Comparison of ENCODE assay signal across 30 cellular contexts in genomic region chr19:50779504-50780457, GRCh38. TPM values are rescaled to one million over a fixed set of nuclear protein-coding genes. Genes with fewer than 3 reads are reported as not detected.
DNase-seq lines count a peak whose midpoint lies in the region; ATAC-seq, FAIRE-seq and TF ChIP-seq lines count a peak whose summit lies in the region.
"Had no signal": no experiment of that assay in that cellular context is flagged by ENCODE, and none has a peak within 500 bp of the region (broad histone marks: within the 10 kb centered on the region; RNA-seq: fewer than 3 reads in every experiment).

No MANE protein-coding gene starts in this region.

- TF ChIP-seq EP300 in A549 (IDR thresholded peaks at IDR 0.05): no peak

- H2BK12ac ChIP-seq in mesenchymal stem cell (ENCODE audit: low read length in 2 of 2): no peak overlapping the region

- TF ChIP-seq POLR2A in A549 (IDR thresholded peaks at IDR 0.05; ENCODE audit: low read length) (no peak), testis (IDR thresholded peaks at IDR 0.05) (no peak)

- no peak overlapping the region for H2BK120ac ChIP-seq in mesenchymal stem cell (ENCODE audit: low read depth, low read length)

- H3K14ac ChIP-seq in mesenchymal stem cell (ENCODE audit: low read length in 2 of 2): no peak overlapping the region

- H4K8ac ChIP-seq in mesenchymal stem cell (ENCODE audit: low read length): no peak overlapping the region

- H2AFZ ChIP-seq in mesenchymal stem cell (ENCODE audit: low read depth, low read length): no peak overlapping the region

- no peaks in the 10 kb centered on the region for H3K79me1 ChIP-seq in mesenchymal stem cell (replicated peaks; ENCODE audit: low read length, poor library complexity, severe bottlenecking)

- H3K27ac ChIP-seq in A549 (no peak overlapping the region), testis (no peak overlapping the region), mesenchymal stem cell (ENCODE audit: low read length, poor library complexity, severe bottlenecking) (no peak overlapping the region)
- no peak overlapping the region for H3K27ac ChIP-seq in BLaER1 treated with 17β-estradiol and CSF1 and Interleukin-3, amounts not matched to agents 10 nM and 100 nM
- H3K27ac ChIP-seq: esophagus squamous epithelium, upper lobe of right lung had no signal

- H3K18ac ChIP-seq in mesenchymal stem cell (ENCODE audit: low read depth in 1 of 2, low read length in 2 of 2): no peak overlapping the region

- no peak overlapping the region for H3K4me3 ChIP-seq in A549
- no peak overlapping the region for H3K4me3 ChIP-seq in BLaER1 treated with 17β-estradiol and CSF1 and Interleukin-3, amounts not matched to agents 10 nM and 100 nM
- H3K4me3 ChIP-seq in testis: no peak overlapping the region
- no peak overlapping the region for H3K4me3 ChIP-seq in mesenchymal stem cell (ENCODE audit: insufficient read depth in 1 of 2, low read depth in 1 of 2, low read length in 2 of 2)
- H3K4me3 ChIP-seq: esophagus squamous epithelium, upper lobe of right lung had no signal

- no peak overlapping the region for H2AK5ac ChIP-seq in mesenchymal stem cell (ENCODE audit: low read length, severe bottlenecking)

- H3K4me2 ChIP-seq in A549 (no peak overlapping the region), mesenchymal stem cell (ENCODE audit: low read length, poor library complexity, severe bottlenecking) (no peak overlapping the region)
- H3K4me2 ChIP-seq in BLaER1 treated with 17β-estradiol and CSF1 and Interleukin-3, amounts not matched to agents 10 nM and 100 nM: peak overlapping the region in 9 of 11 experiments; percentile 8 to 86 (median 64); a peak in 11 of 22 replicates

- no peak for DNase-seq in A549 (ENCODE audit: low read depth in 1 of 2, low spot score in 1 of 2)
- DNase-seq in NCI-H69 (lab: John Stamatoyannopoulos, UW): peak; percentile 63
- DNase-seq in kidney glomerular epithelial cell (lab: John Stamatoyannopoulos, UW): peak; percentile 16
- no peak for DNase-seq in NCI-H2107 (lab: John Stamatoyannopoulos, UW)
- DNase-seq in testis: no peak
- DNase-seq in mesenchymal stem cell: no peak
- DNase-seq: activated CD4-positive, CD25-positive, alpha-beta regulatory T cell treated with anti-CD3 and anti-CD28 coated beads, Interleukin-2, amount 50 U/mL, for 72 hours; activated gamma-delta T cell; activated T-cell treated with anti-CD3 and anti-CD28 coated beads, Interleukin-2, amount 50 U/mL, for 24 hours; Calu3; cerebellar nuclear complex; DND-41; esophagus squamous epithelium; HFFc6; Kasumi-1; naive B cell; NCI-H1092; NCI-H1930; NCI-H774; small intestine; stimulated activated CD4-positive, alpha-beta T cell treated with anti-CD3 and anti-CD28 coated beads, Interleukin-1b, Interleukin-23, amount 100 ng/mL, for 48 hours; upper lobe of right lung had no signal

- H4K20me1 ChIP-seq in BLaER1 treated with 17β-estradiol and CSF1 and Interleukin-3, amounts not matched to agents 10 nM and 100 nM: peaks cover 0 to 62% (median 24%) of the 10 kb centered on the region in 11 experiments; a peak in 16 of 22 replicates

- no peak for TF ChIP-seq RAD21 in A549 (conservative IDR thresholded peaks at IDR 0.05 in 1 of 2, IDR thresholded peaks at IDR 0.05 in 1 of 2)

- H2BK15ac ChIP-seq in mesenchymal stem cell (ENCODE audit: low read depth, poor library complexity, severe bottlenecking): no peak overlapping the region

- intact Hi-C loops in testis (cut with DNase I; ENCODE audit: low total_unique reads): no loop called here

- no peak overlapping the region for H4K91ac ChIP-seq in mesenchymal stem cell (ENCODE audit: low read length)

- TF ChIP-seq CTCF in A549 (IDR thresholded peaks at IDR 0.05): no peak
- TF ChIP-seq CTCF in testis (IDR thresholded peaks at IDR 0.05): no peak

- ATAC-seq in A549 (peak; percentile 7 to 16; a peak in 1 of 6 replicates), HG02981 (IDR thresholded peaks at IDR 0.05; ENCODE audit: unreplicated experiment) (no peak)
- ATAC-seq: left lobe of liver had no signal

- no peak overlapping the region for H3K23ac ChIP-seq in mesenchymal stem cell (ENCODE audit: low read length in 2 of 2)

- H3K9me3 ChIP-seq in A549: peaks cover 10% of the 10 kb centered on the region
- peaks cover 0 to 16% (median 7%) of the 10 kb centered on the region in 11 experiments; a peak in 13 of 22 replicates for H3K9me3 ChIP-seq in BLaER1 treated with 17β-estradiol and CSF1 and Interleukin-3, amounts not matched to agents 10 nM and 100 nM (replicated peaks in 1 of 11)
- H3K9me3 ChIP-seq in testis: no peaks in the 10 kb centered on the region
- peaks cover 5% of the 10 kb centered on the region for H3K9me3 ChIP-seq in mesenchymal stem cell (ENCODE audit: control insufficient read depth, low read length)
- H3K9me3 ChIP-seq: upper lobe of right lung had no signal

- no peak for FAIRE-seq in A549 (lab: Jason Lieb, UNC)
- FAIRE-seq: endometrium, frontal cortex, small intestine had no signal

- WGBS in A549 (ENCODE audit: missing lambda C conversion rate): 49% methylated on average over 25 of the region's 25 CpGs
- WGBS in testis, 2 donors: 20% methylated on average over 20 to 25 of the region's 25 CpGs
- WGBS in mesenchymal stem cell: 84% methylated on average over 25 of the region's 25 CpGs

- H2BK5ac ChIP-seq in mesenchymal stem cell (ENCODE audit: low read depth, low read length, poor library complexity, severe bottlenecking): no peak overlapping the region

- peaks cover 20% of the 10 kb centered on the region; the same call in 2 of the 3 replicates for H3K4me1 ChIP-seq in A549
- peaks cover 13 to 65% (median 55%) of the 10 kb centered on the region in 10 experiments for H3K4me1 ChIP-seq in BLaER1 treated with 17β-estradiol and CSF1 and Interleukin-3, amounts not matched to agents 10 nM and 100 nM
- H3K4me1 ChIP-seq in testis: no peaks in the 10 kb centered on the region
- no peaks in the 10 kb centered on the region for H3K4me1 ChIP-seq in mesenchymal stem cell (ENCODE audit: control insufficient read depth, insufficient read depth, low read depth, low read length)

- H3K27me3 ChIP-seq in BLaER1 treated with 17β-estradiol and CSF1 and Interleukin-3, amounts not matched to agents 10 nM and 100 nM: peaks cover 70 to 86% (median 85%) of the 10 kb centered on the region in 11 experiments
- H3K27me3 ChIP-seq in testis (no peaks in the 10 kb centered on the region), mesenchymal stem cell (ENCODE audit: control insufficient read depth in 1 of 2, insufficient read depth in 1 of 2, low read length in 2 of 2) (peaks cover 0 to 62% of the 10 kb centered on the region in 2 experiments)

- H3K36me3 ChIP-seq in BLaER1 treated with 17β-estradiol and CSF1 and Interleukin-3, amounts not matched to agents 10 nM and 100 nM: no peaks in the 10 kb centered on the region
- no peaks in the 10 kb centered on the region for H3K36me3 ChIP-seq in testis (ENCODE audit: low read depth, missing control alignments)
- no peaks in the 10 kb centered on the region for H3K36me3 ChIP-seq in mesenchymal stem cell (ENCODE audit: control insufficient read depth in 1 of 2, insufficient read depth in 2 of 2, low read depth in 1 of 2, low read length in 2 of 2)
- H3K36me3 ChIP-seq: esophagus squamous epithelium, upper lobe of right lung had no signal

- no peak overlapping the region for H3K4ac ChIP-seq in mesenchymal stem cell (ENCODE audit: low read depth in 1 of 2, low read length in 2 of 2)

- POLR2A ChIA-PET in A549 (lab: Yijun Ruan, JAX): interaction anchor here (4.0 kb wide), 1 partner anchor 55 kb away, joined by 25 read pairs; no protein-coding TSS in a partner anchor

- no peak overlapping the region for H3K9ac ChIP-seq in BLaER1 treated with 17β-estradiol and CSF1 and Interleukin-3, amounts not matched to agents 10 nM and 100 nM
- H3K9ac ChIP-seq in mesenchymal stem cell (ENCODE audit: low read length): no peak overlapping the region

- CTCF ChIA-PET in A549 (lab: Yijun Ruan, JAX): interaction anchor here (0.7 to 14.0 kb wide), 16 partner anchors 9 to 632 kb away, joined by 3 to 272 read pairs (median 5); partner anchors contain the start of genes CLEC11A, GPR32 and SHANK1

RNA-seq across cellular contexts. Expression of gene GPR32, which starts 9.5 kb away (rescaled TPM):
- not detected in 2 replicates for polyA plus RNA-seq in A549 (2011; rRNA removed)
- not detected in 2 replicates for polyA plus RNA-seq in A549 (2012; cell fraction: cytosol; rRNA removed)
- not detected in 2 replicates for polyA plus RNA-seq in A549 (2012; cell fraction: nucleus; rRNA removed)
- polyA plus RNA-seq in A549 (2017; fragmentation: RNase III; extraction: RNeasy Plus Mini Kit Qiagen cat#74134 plus additional on column Dnase treatment): not detected in 3 replicates
- not detected in 2 replicates for polyA minus RNA-seq in A549 (2011; rRNA and poly(A)+ RNA removed)
- total RNA-seq in testis: not detected
- polyA plus RNA-seq in testis (ENCODE audit: insufficient read depth, low read depth, low replicate concordance): not detected
- polyA plus RNA-seq in mesenchymal stem cell (2013, experiment 1 of 2): not detected
- not detected for polyA plus RNA-seq in mesenchymal stem cell (2013, experiment 2 of 2)
- total RNA-seq: Calu3, dermis microvascular lymphatic vessel endothelial cell, esophagus squamous epithelium, frontal cortex, HFFc6, left lobe of liver, omental fat pad, pulmonary artery endothelial cell, upper lobe of right lung had no signal
- polyA plus RNA-seq: small intestine had no signal

RNA-seq across cellular contexts. Expression of gene ACP4, which starts 10.4 kb away (rescaled TPM):
- polyA plus RNA-seq in A549 (2011; rRNA removed) (not detected in 2 replicates), A549 (2017; fragmentation: RNase III; extraction: RNeasy Plus Mini Kit Qiagen cat#74134 plus additional on column Dnase treatment) (not detected in 3 replicates), testis (ENCODE audit: insufficient read depth, low read depth, low replicate concordance) (4.0 TPM)
- polyA plus RNA-seq in A549 (2012; cell fraction: cytosol; rRNA removed): not detected in 2 replicates
- polyA plus RNA-seq in A549 (2012; cell fraction: nucleus; rRNA removed): not detected in 2 replicates
- not detected in 2 replicates for polyA minus RNA-seq in A549 (2011; rRNA and poly(A)+ RNA removed)
- total RNA-seq in testis: 1 to 10 TPM in 1 of 2 donors, under 1 TPM in 1; 0.43 to 1.9 TPM
- not detected for polyA plus RNA-seq in mesenchymal stem cell (2013, experiment 1 of 2)
- not detected for polyA plus RNA-seq in mesenchymal stem cell (2013, experiment 2 of 2)
- total RNA-seq: Calu3, dermis microvascular lymphatic vessel endothelial cell, esophagus squamous epithelium, frontal cortex, HFFc6, left lobe of liver, omental fat pad, pulmonary artery endothelial cell, upper lobe of right lung had no signal
- polyA plus RNA-seq: small intestine had no signal

RNA-seq across cellular contexts. Expression of gene KLK1, which starts 43.8 kb away (rescaled TPM):
- polyA plus RNA-seq in A549 (2011; rRNA removed): 0.25 and 0.30 TPM in 2 replicates
- 0.11 and 0.12 TPM in 2 replicates for polyA plus RNA-seq in A549 (2012; cell fraction: cytosol; rRNA removed)
- 0.07 and 0.12 TPM in 2 replicates for polyA plus RNA-seq in A549 (2012; cell fraction: nucleus; rRNA removed)
- not detected in 3 replicates for polyA plus RNA-seq in A549 (2017; fragmentation: RNase III; extraction: RNeasy Plus Mini Kit Qiagen cat#74134 plus additional on column Dnase treatment)
- polyA minus RNA-seq in A549 (2011; rRNA and poly(A)+ RNA removed): 0.97 TPM in 1 of 2 replicates, not detected in the other
- 1 to 10 TPM in 1 of 2 donors, under 1 TPM in 1; 0.43 to 1.2 TPM for total RNA-seq in testis
- polyA plus RNA-seq in testis (ENCODE audit: insufficient read depth, low read depth, low replicate concordance): 2.7 TPM
- 0.32 TPM for polyA plus RNA-seq in mesenchymal stem cell (2013, experiment 1 of 2)
- 0.11 TPM for polyA plus RNA-seq in mesenchymal stem cell (2013, experiment 2 of 2)
- total RNA-seq: Calu3, dermis microvascular lymphatic vessel endothelial cell, esophagus squamous epithelium, frontal cortex, HFFc6, pulmonary artery endothelial cell had no signal

RNA-seq across cellular contexts. Expression of gene KLK15, which starts 53.6 kb away (rescaled TPM):
- polyA plus RNA-seq in A549 (2011; rRNA removed) (not detected in 2 replicates), A549 (2017; fragmentation: RNase III; extraction: RNeasy Plus Mini Kit Qiagen cat#74134 plus additional on column Dnase treatment) (not detected in 3 replicates), testis (ENCODE audit: insufficient read depth, low read depth, low replicate concordance) (7.4 TPM)
- polyA plus RNA-seq in A549 (2012; cell fraction: cytosol; rRNA removed): not detected in 2 replicates
- polyA plus RNA-seq in A549 (2012; cell fraction: nucleus; rRNA removed): not detected in 2 replicates
- not detected in 2 replicates for polyA minus RNA-seq in A549 (2011; rRNA and poly(A)+ RNA removed)
- 1 to 10 TPM; 5.5 to 9.0 TPM for total RNA-seq in testis
- polyA plus RNA-seq in mesenchymal stem cell (2013, experiment 1 of 2): not detected
- not detected for polyA plus RNA-seq in mesenchymal stem cell (2013, experiment 2 of 2)
- total RNA-seq: Calu3, dermis microvascular lymphatic vessel endothelial cell, esophagus squamous epithelium, frontal cortex, HFFc6, left lobe of liver, omental fat pad, pulmonary artery endothelial cell, upper lobe of right lung had no signal
- polyA plus RNA-seq: small intestine had no signal

RNA-seq across cellular contexts. Expression of gene CLEC11A, which starts 56.6 kb away (rescaled TPM):
- 1.4 and 1.5 TPM in 2 replicates for polyA plus RNA-seq in A549 (2011; rRNA removed)
- polyA plus RNA-seq in A549 (2012; cell fraction: cytosol; rRNA removed): 5.7 and 9.0 TPM in 2 replicates
- polyA plus RNA-seq in A549 (2012; cell fraction: nucleus; rRNA removed): 9.7 and 13.1 TPM in 2 replicates
- polyA plus RNA-seq in A549 (2017; fragmentation: RNase III; extraction: RNeasy Plus Mini Kit Qiagen cat#74134 plus additional on column Dnase treatment): 5.0 to 6.4 TPM (median 6.2 TPM) in 3 replicates
- 0.34 and 0.37 TPM in 2 replicates for polyA minus RNA-seq in A549 (2011; rRNA and poly(A)+ RNA removed)
- 10 to 100 TPM; 14.3 to 20.6 TPM for total RNA-seq in testis
- polyA plus RNA-seq in testis (ENCODE audit: insufficient read depth, low read depth, low replicate concordance): 16.9 TPM
- polyA plus RNA-seq in mesenchymal stem cell (2013, experiment 1 of 2): 2.0 TPM
- polyA plus RNA-seq in mesenchymal stem cell (2013, experiment 2 of 2): 2.5 TPM

Comparison
In these comparisons a context has a peak if more than half of its experiments do, and no peak if none do; other contexts are left out.
1. DNase-seq: peak in NCI-H69 (single experiment) and kidney glomerular epithelial cell (single experiment); none in A549 (0 of 2), NCI-H2107 (single experiment), testis (single experiment) and mesenchymal stem cell (single experiment).
2. H3K4me2 ChIP-seq: peak in BLaER1 treated with 17β-estradiol and CSF1 and Interleukin-3, amounts not matched to agents 10 nM and 100 nM (9 of 11); none in A549 (single experiment) and mesenchymal stem cell (single experiment).